ENCODE assay signal across 12 cellular contexts in the genomic region with DNA sequence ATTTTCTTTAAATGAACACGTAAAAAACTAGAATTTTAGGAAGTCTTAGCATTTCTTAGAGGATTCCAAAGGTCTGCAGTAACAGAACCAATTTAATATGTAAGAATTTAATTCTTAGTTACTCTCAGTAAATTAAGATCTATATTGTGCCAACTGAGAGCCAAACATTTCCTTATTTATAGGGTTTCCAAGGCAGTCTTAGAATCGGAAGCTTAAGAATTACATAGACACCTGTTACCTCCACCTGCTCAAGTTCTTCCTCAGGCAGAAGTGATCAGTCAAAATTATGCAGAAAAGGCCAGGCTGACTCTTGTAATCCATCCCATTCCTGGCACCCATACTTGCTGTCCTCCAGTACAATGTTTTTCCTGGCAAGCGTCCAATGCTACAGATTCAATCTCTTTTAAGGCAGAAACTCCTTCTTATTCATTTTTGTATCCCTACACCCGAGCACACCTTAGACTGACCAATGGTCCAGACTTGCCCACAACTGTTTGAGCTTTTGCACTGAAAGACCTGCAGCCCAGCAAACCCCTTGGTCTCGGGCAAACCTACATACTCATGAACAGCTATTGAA.
A peak's percentile ranks its signal among the peaks of the same experiment; 100 is the strongest.
DNase-seq lines count a peak whose midpoint lies in the region; ATAC-seq, FAIRE-seq and TF ChIP-seq lines count a peak whose summit lies in the region.
"Had no signal": no experiment of that assay in that cellular context is flagged by ENCODE, and none has a peak within 500 bp of the region (broad histone marks: within the 10 kb centered on the region; RNA-seq: fewer than 3 reads in every experiment).

No MANE protein-coding gene starts in this region.

- no peaks in the 10 kb centered on the region for H3K9me3 Mint-ChIP-seq in activated naive CD8-positive, alpha-beta T cell treated with anti-CD3 and anti-CD28 coated beads for 36 hours

- H3K9me3 ChIP-seq in body of pancreas = no peaks in the 10 kb centered on the region
- H3K9me3 ChIP-seq in pancreas = no peaks in the 10 kb centered on the region

- peaks cover 1% of the 10 kb centered on the region for H3K36me3 Mint-ChIP-seq in activated naive CD8-positive, alpha-beta T cell treated with anti-CD3 and anti-CD28 coated beads for 36 hours

- DNase-seq in H54 (ENCODE audit: insufficient read length, low spot score) (no peak), NCI-H2107 (lab: John Stamatoyannopoulos, UW) (peak; percentile 11), body of pancreas (peak in 2 of 4 donors; percentile 35 to 43), pancreas (peak in 2 of 6 donors; percentile 18 to 37), DMS114 treated with DMSO at 0.1 percent for 48 hours (lab: John Stamatoyannopoulos, UW; ENCODE audit: unreplicated experiment) (no peak), SIG-M5 (lab: John Stamatoyannopoulos, UW) (no peak)
- DNase-seq in activated naive CD8-positive, alpha-beta T cell treated with anti-CD3 and anti-CD28 coated beads for 36 hours = no peak
- DNase-seq: islet precursor cell, NCI-H1694 treated with DMSO at 0.1 percent for 48 hours, nucleus accumbens had no signal

- FAIRE-seq in H54 (lab: Jason Lieb, UNC) = peak; percentile 82
- no peak for FAIRE-seq in pancreas (lab: Jason Lieb, UNC)
- FAIRE-seq: urothelium cell line had no signal

- no peaks in the 10 kb centered on the region for H3K27me3 Mint-ChIP-seq in activated naive CD8-positive, alpha-beta T cell treated with anti-CD3 and anti-CD28 coated beads for 36 hours

- peak overlapping the region in 2 of 4 donors; percentile 22 to 52 for H3K27ac ChIP-seq in body of pancreas
- H3K27ac ChIP-seq in pancreas = peak overlapping the region in 2 of 4 donors; percentile 23 to 44

- TF ChIP-seq POLR2A in H54 (IDR thresholded peaks at IDR 0.05; ENCODE audit: low read depth, low read length) = no peak
- TF ChIP-seq POLR2A in body of pancreas (IDR thresholded peaks at IDR 0.05) = no peak

- ATAC-seq in body of pancreas = peak; percentile 25
- ATAC-seq in pancreas = peak; percentile 44 to 56 (median 50)
- ATAC-seq in HG03439 (IDR thresholded peaks at IDR 0.05; ENCODE audit: unreplicated experiment) = no peak

- H3K27ac Mint-ChIP-seq in activated naive CD8-positive, alpha-beta T cell treated with anti-CD3 and anti-CD28 coated beads for 36 hours = no peak overlapping the region

- peaks cover 0 to 2% of the 10 kb centered on the region in 2 donors for H3K36me3 ChIP-seq in body of pancreas (replicated peaks in 1 of 2; ENCODE audit: insufficient read depth in 1 of 2, low read depth in 2 of 2)
- H3K36me3 ChIP-seq in pancreas = no peaks in the 10 kb centered on the region

- H3K4me1 Mint-ChIP-seq in activated naive CD8-positive, alpha-beta T cell treated with anti-CD3 and anti-CD28 coated beads for 36 hours = no peaks in the 10 kb centered on the region

- intact Hi-C loops in body of pancreas (cut with DNase I) (no loop called here), pancreas (cut with DNase I) (no loop called here)

- H3K4me1 ChIP-seq in body of pancreas = peaks cover 30% of the 10 kb centered on the region
- H3K4me1 ChIP-seq in pancreas = peaks cover 18 to 21% (median 20%) of the 10 kb centered on the region in 3 donors

- no peak overlapping the region for H3K4me3 Mint-ChIP-seq in activated naive CD8-positive, alpha-beta T cell treated with anti-CD3 and anti-CD28 coated beads for 36 hours

- TF ChIP-seq CTCF in body of pancreas (IDR thresholded peaks at IDR 0.05) (no peak), pancreas (IDR thresholded peaks at IDR 0.05) (no peak)

- WGBS in body of pancreas, 2 donors = 51 to 52% methylated on average over 5 of the region's 5 CpGs
- WGBS in pancreas, 2 donors = 48 to 52% methylated on average over 5 of the region's 5 CpGs

- H3K4me3 ChIP-seq in body of pancreas = no peak overlapping the region
- no peak overlapping the region for H3K4me3 ChIP-seq in pancreas

- H3K27me3 ChIP-seq in body of pancreas (no peaks in the 10 kb centered on the region), pancreas (no peaks in the 10 kb centered on the region)
